ENCODE assay signal across 7 cellular contexts in the genomic region with DNA sequence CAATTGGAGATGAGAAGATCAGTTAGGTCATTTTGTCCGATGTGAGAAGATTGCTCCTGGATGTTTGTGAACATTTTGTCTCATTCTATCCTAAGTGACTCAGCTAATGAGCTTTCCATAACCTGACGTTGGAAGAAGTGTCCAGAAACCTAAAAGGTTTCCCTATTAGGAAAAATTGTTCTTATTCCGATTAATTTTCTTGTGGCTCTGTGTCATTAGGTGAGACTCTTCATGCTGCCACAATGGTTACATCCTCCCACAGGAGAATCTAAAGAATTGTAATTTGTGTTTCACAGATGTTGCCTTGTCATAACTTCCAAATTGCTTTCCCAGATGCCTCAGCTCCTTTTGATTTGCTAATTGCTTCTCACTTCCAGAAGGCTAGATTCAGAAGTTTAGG.
"Had no signal": no experiment of that assay in that cellular context is flagged by ENCODE, and none has a peak within 500 bp of the region (broad histone marks: within the 10 kb centered on the region; RNA-seq: fewer than 3 reads in every experiment).

No MANE protein-coding gene starts in this region.

- H3K27ac ChIP-seq: HL-60 had no signal

- H3K4me3 Mint-ChIP-seq: IgD-negative memory B cell had no signal

- H3K36me3 Mint-ChIP-seq: IgD-negative memory B cell had no signal

- H3K27ac Mint-ChIP-seq: IgD-negative memory B cell had no signal

- DNase-seq: IMR-90, KBM-7 had no signal

- FAIRE-seq: HepG2, HTR-8/SVneo, K562 had no signal

- H3K4me1 Mint-ChIP-seq: IgD-negative memory B cell had no signal

- H3K4me3 ChIP-seq: K562 had no signal
